In the genomic region with DNA sequence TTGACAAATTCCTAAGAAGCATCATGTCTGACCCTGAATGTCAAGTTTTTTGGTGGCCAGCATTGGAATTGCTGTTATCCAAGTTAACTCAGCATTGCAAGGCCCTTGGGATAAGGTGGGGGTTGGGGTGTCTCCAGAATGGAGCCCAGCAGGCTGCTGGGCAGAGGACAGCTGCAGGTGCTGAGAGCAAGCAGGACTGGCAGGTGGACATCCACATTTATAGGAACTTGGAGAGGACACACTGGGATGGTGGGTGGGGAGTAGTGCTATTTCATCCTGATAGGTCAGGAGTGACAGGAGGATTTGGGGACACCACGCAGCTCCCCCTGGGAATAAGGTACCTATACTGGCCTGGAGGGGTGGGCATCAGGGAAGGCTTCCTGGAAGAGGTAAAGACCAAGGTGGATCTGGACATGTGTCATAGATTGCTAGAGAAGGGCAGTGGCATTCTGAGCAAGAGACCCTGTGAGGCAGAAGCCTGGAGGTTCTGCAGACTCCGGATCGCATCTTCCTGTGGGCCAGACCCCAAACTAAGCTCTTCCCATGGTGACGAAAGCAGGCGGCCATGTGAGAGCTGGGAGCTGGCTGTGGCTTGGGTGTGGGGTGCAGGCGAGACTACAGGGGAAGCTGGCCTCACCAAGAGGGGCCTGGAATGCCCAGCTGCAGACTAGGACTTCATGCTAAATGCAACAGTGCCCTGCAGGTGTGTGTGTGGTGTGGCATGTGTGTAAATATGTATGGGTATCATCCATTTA, we compare ENCODE assay signal across 17 cellular contexts.
DNase-seq lines count a peak whose midpoint lies in the region; ATAC-seq and TF ChIP-seq lines count a peak whose summit lies in the region.
"Had no signal": no experiment of that assay in that cellular context is flagged by ENCODE, and none has a peak within 500 bp of the region (broad histone marks: within the 10 kb centered on the region; RNA-seq: fewer than 3 reads in every experiment).

No MANE protein-coding gene starts in this region.

- H2BK15ac ChIP-seq in neuronal stem cell (ENCODE audit: low read length), result peak overlapping the region; percentile 71

- TF ChIP-seq CTCF in endodermal cell (conservative IDR thresholded peaks at IDR 0.05) (no peak), upper lobe of right lung (IDR thresholded peaks at IDR 0.05) (no peak), GM13976 (IDR thresholded peaks at IDR 0.05; ENCODE audit: borderline replicate concordance, control extremely low read depth, extremely low read depth, insufficient read depth, missing control alignments) (no peak)

- no peak overlapping the region for H3K9ac ChIP-seq in endodermal cell (ENCODE audit: extremely low read depth, low read length, poor library complexity, severe bottlenecking)
- H3K9ac ChIP-seq in neuronal stem cell (ENCODE audit: low read depth, low read length, poor library complexity), result no peak overlapping the region
- H3K9ac ChIP-seq: BLaER1 treated with 17β-estradiol and CSF1 and Interleukin-3, amounts not matched to agents 10 nM and 100 nM had no signal

- no peak overlapping the region for H3K4ac ChIP-seq in neuronal stem cell (ENCODE audit: low read length)

- DNase-seq in activated T-cell treated with anti-CD3 and anti-CD28 coated beads, Interleukin-2, amount 50 U/mL, for 1 hour, result peak; percentile 11
- no peak for DNase-seq in activated T-cell treated with anti-CD3 and anti-CD28 coated beads, Interleukin-2, amount 50 U/mL, for 48 hours
- peak; percentile 51 for DNase-seq in endodermal cell
- DNase-seq in neuronal stem cell (ENCODE audit: low spot score), result no peak
- DNase-seq in upper lobe of right lung, result peak; percentile 39
- no peak for DNase-seq in GM13976 (ENCODE audit: low spot score)
- no peak for DNase-seq in NCI-H2171 treated with DMSO at 0.1 percent for 48 hours (lab: John Stamatoyannopoulos, UW)
- DNase-seq: GF-D8, GOT3, MV-4-11, NCI-H1417, NCI-H1930, Right ventricle myocardium superior had no signal

- no peaks in the 10 kb centered on the region for H3K79me1 ChIP-seq in neuronal stem cell (ENCODE audit: low read depth, low read length)

- H3K9me3 ChIP-seq in endodermal cell (ENCODE audit: control insufficient read depth, low read length) (no peaks in the 10 kb centered on the region), neuronal stem cell (replicated peaks in 1 of 2; ENCODE audit: control insufficient read depth in 2 of 2, insufficient read depth in 1 of 2, low read depth in 1 of 2, low read length in 2 of 2) (peaks cover 0 to 1% of the 10 kb centered on the region in 2 donors), upper lobe of right lung (no peaks in the 10 kb centered on the region)
- H3K9me3 ChIP-seq: BLaER1 treated with 17β-estradiol and CSF1 and Interleukin-3, amounts not matched to agents 10 nM and 100 nM; Peyer's patch had no signal

- H2BK120ac ChIP-seq in neuronal stem cell (ENCODE audit: low read depth, low read length), result no peak overlapping the region

- H3K4me3 ChIP-seq in endodermal cell (ENCODE audit: low read length) (no peak overlapping the region), neuronal stem cell (ENCODE audit: low read length in 2 of 2) (no peak overlapping the region), upper lobe of right lung (no peak overlapping the region)
- H3K4me3 ChIP-seq: BLaER1 treated with 17β-estradiol and CSF1 and Interleukin-3, amounts not matched to agents 10 nM and 100 nM; K562; Peyer's patch had no signal

- peaks cover 28% of the 10 kb centered on the region for H3K4me1 Mint-ChIP-seq in endodermal cell

- H2BK12ac ChIP-seq in neuronal stem cell (ENCODE audit: low read length), result no peak overlapping the region

- ATAC-seq in upper lobe of right lung, result no peak
- ATAC-seq in GM19397 (IDR thresholded peaks at IDR 0.05; ENCODE audit: unreplicated experiment), result no peak
- ATAC-seq: K562 had no signal

- peak overlapping the region; percentile 66 for H2AK5ac ChIP-seq in neuronal stem cell (ENCODE audit: low read depth, low read length)

- peaks cover 10% of the 10 kb centered on the region for H3K4me1 ChIP-seq in endodermal cell (ENCODE audit: control insufficient read depth, insufficient read depth, low read length)
- H3K4me1 ChIP-seq in neuronal stem cell (ENCODE audit: control insufficient read depth in 2 of 2, insufficient read depth in 1 of 2, low read depth in 1 of 2, low read length in 2 of 2), result peaks cover 18 to 22% of the 10 kb centered on the region in 2 donors
- peaks cover 43% of the 10 kb centered on the region for H3K4me1 ChIP-seq in upper lobe of right lung

- H3K36me3 Mint-ChIP-seq in endodermal cell (ENCODE audit: low read depth), result no peaks in the 10 kb centered on the region

- no peak overlapping the region for H3K27ac Mint-ChIP-seq in endodermal cell

- no peak overlapping the region for H4K8ac ChIP-seq in neuronal stem cell (ENCODE audit: low read depth, low read length)

- H4K91ac ChIP-seq in neuronal stem cell (ENCODE audit: low read depth, low read length, poor library complexity), result no peak overlapping the region

- WGBS in endodermal cell (ENCODE audit: insufficient coverage in 1 of 2, insufficient read length in 1 of 2), 2 experiments, result 95 to 98% methylated on average over 5 to 6 of the region's 6 CpGs
- WGBS in neuronal stem cell (ENCODE audit: extremely low coverage in 2 of 2, insufficient read length in 2 of 2, insufficient replicate concordance in 1 of 2), 2 donors, result no CpG with 5 or more reads among the region's 6 CpGs

- intact Hi-C loops in upper lobe of right lung (cut with DNase I), result no loop called here

- no peak overlapping the region for H2AFZ ChIP-seq in neuronal stem cell (ENCODE audit: low read length)

- H3K14ac ChIP-seq in neuronal stem cell (ENCODE audit: low read length), result no peak overlapping the region

- H3K23ac ChIP-seq in neuronal stem cell (ENCODE audit: low read depth, low read length, poor library complexity), result no peak overlapping the region

- in situ Hi-C loops in GM13976 (cut with MboI; ENCODE audit: low sequenced_read_pairs, unreplicated experiment), result no loop called here

- H3K36me3 ChIP-seq in endodermal cell (ENCODE audit: control insufficient read depth, insufficient read depth, low read length) (no peaks in the 10 kb centered on the region), neuronal stem cell (replicated peaks in 1 of 2; ENCODE audit: control insufficient read depth in 2 of 2, insufficient read depth in 2 of 2, low read length in 2 of 2) (no peaks in the 10 kb centered on the region), upper lobe of right lung (no peaks in the 10 kb centered on the region)
- H3K36me3 ChIP-seq: BLaER1 treated with 17β-estradiol and CSF1 and Interleukin-3, amounts not matched to agents 10 nM and 100 nM; Peyer's patch had no signal

- H3K27me3 Mint-ChIP-seq in endodermal cell (ENCODE audit: insufficient read depth), result no peaks in the 10 kb centered on the region

- H3K4me3 Mint-ChIP-seq in endodermal cell, result no peak overlapping the region

- peak overlapping the region; percentile 21 for H3K18ac ChIP-seq in neuronal stem cell (ENCODE audit: low read length)

- H3K27ac ChIP-seq in endodermal cell (ENCODE audit: low read depth, low read length), result no peak overlapping the region
- no peak overlapping the region for H3K27ac ChIP-seq in neuronal stem cell (replicated peaks; ENCODE audit: low read length)
- H3K27ac ChIP-seq in upper lobe of right lung, result no peak overlapping the region
- H3K27ac ChIP-seq: BLaER1 treated with 17β-estradiol and CSF1 and Interleukin-3, amounts not matched to agents 10 nM and 100 nM; Peyer's patch had no signal

- H3K27me3 ChIP-seq in endodermal cell (ENCODE audit: control insufficient read depth, insufficient read depth, low read length, poor library complexity, severe bottlenecking) (no peaks in the 10 kb centered on the region), neuronal stem cell (ENCODE audit: control insufficient read depth in 3 of 3, insufficient read depth in 3 of 3, low read depth in 1 of 3, low read length in 3 of 3) (no peaks in the 10 kb centered on the region), upper lobe of right lung (no peaks in the 10 kb centered on the region)
- H3K27me3 ChIP-seq: BLaER1 treated with 17β-estradiol and CSF1 and Interleukin-3, amounts not matched to agents 10 nM and 100 nM; Peyer's patch had no signal

- H3K9me3 Mint-ChIP-seq in endodermal cell, result no peaks in the 10 kb centered on the region

- no peak overlapping the region for H3K4me2 ChIP-seq in neuronal stem cell (ENCODE audit: insufficient read depth, low read length, poor library complexity, severe bottlenecking)

- H2BK5ac ChIP-seq in neuronal stem cell (ENCODE audit: low read length), result no peak overlapping the region

Comparison
In these comparisons a context has a peak if more than half of its experiments do, and no peak if none do; other contexts are left out.
1. DNase-seq: peak in activated T-cell treated with anti-CD3 and anti-CD28 coated beads, Interleukin-2, amount 50 U/mL, for 1 hour (single experiment), endodermal cell (single experiment) and upper lobe of right lung (single experiment); none in activated T-cell treated with anti-CD3 and anti-CD28 coated beads, Interleukin-2, amount 50 U/mL, for 48 hours (0 of 2), neuronal stem cell (single experiment), GM13976 (single experiment) and NCI-H2171 treated with DMSO at 0.1 percent for 48 hours (single experiment).